Comparison of ENCODE assay signal across 29 cellular contexts in the genomic region with DNA sequence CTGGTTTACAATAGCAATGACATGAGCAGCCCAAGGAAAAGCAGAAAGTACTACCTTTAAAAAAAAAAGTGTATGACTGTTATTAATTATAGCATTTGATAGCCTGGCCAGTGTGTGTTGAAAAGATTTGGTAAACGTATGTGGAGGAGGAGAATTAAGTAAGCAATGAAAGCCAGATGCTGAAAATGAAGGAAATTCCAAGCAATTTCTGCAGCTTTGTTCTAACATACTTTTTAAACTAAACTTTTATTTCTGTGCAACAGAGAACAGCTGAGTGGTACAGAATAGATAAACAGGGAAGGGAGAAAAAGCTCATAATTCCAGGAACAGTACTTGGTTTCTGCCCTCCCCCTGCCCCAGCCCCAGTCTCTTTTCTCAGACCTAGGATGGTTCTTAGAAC.
DNase-seq lines count a peak whose midpoint lies in the region; ATAC-seq and TF ChIP-seq lines count a peak whose summit lies in the region.
"Had no signal": no experiment of that assay in that cellular context is flagged by ENCODE, and none has a peak within 500 bp of the region (broad histone marks: within the 10 kb centered on the region; RNA-seq: fewer than 3 reads in every experiment).

No MANE protein-coding gene starts in this region.

- H3K9me3 Mint-ChIP-seq in osteocyte (ENCODE audit: unreplicated experiment) = no peaks in the 10 kb centered on the region
- H3K9me3 Mint-ChIP-seq: activated CD4-positive, alpha-beta memory T cell treated with anti-CD3 and anti-CD28 coated beads for 36 hours; activated naive CD4-positive, alpha-beta T cell treated with anti-CD3 and anti-CD28 coated beads, Interleukin-2, amount 50 U/mL, for 24 hours; stimulated activated effector memory CD8-positive, alpha-beta T cell treated with anti-CD3 and anti-CD28 coated beads, Interleukin-12 subunit alpha, Interleukin-12 subunit beta, amount 100 ng/mL, for 72 hours had no signal

- intact Hi-C loops in left lung (cut with DNase I) = no loop called here

- no peak for ATAC-seq in left lung
- no peak for ATAC-seq in HG02981 (IDR thresholded peaks at IDR 0.05; ENCODE audit: unreplicated experiment)
- ATAC-seq: left lobe of liver; stimulated activated effector memory CD8-positive, alpha-beta T cell treated with anti-CD3 and anti-CD28 coated beads, Interleukin-12 subunit alpha, Interleukin-12 subunit beta, amount 100 ng/mL, for 72 hours; upper lobe of right lung had no signal

- H3K36me3 ChIP-seq in SK-N-MC (ENCODE audit: insufficient read depth, low read length) (no peaks in the 10 kb centered on the region), left lung (no peaks in the 10 kb centered on the region)
- H3K36me3 ChIP-seq: BLaER1, colonic mucosa, SJSA1, upper lobe of right lung had no signal

- H3K9ac ChIP-seq in SK-N-MC (ENCODE audit: insufficient read length) = peak overlapping the region; percentile 40
- H3K9ac ChIP-seq: BLaER1 had no signal

- H3K27me3 Mint-ChIP-seq in osteocyte (ENCODE audit: unreplicated experiment) = no peaks in the 10 kb centered on the region
- H3K27me3 Mint-ChIP-seq: activated CD4-positive, alpha-beta memory T cell treated with anti-CD3 and anti-CD28 coated beads for 36 hours; naive B cell had no signal

- H3K4me1 ChIP-seq in left lung = no peaks in the 10 kb centered on the region
- H3K4me1 ChIP-seq: BLaER1, colonic mucosa, upper lobe of right lung had no signal

- H3K4me3 ChIP-seq in SK-N-MC (peak overlapping the region; percentile 48), fibroblast of the aortic adventitia (ENCODE audit: low read depth, low read length) (no peak overlapping the region), left lung (no peak overlapping the region)
- H3K4me3 ChIP-seq: BLaER1, colonic mucosa, SJSA1, upper lobe of right lung had no signal

- DNase-seq in AG08395 (ENCODE audit: low spot score) (peak; percentile 25), SK-N-MC (ENCODE audit: low read depth, low spot score) (peak; percentile 18), fibroblast of the aortic adventitia (ENCODE audit: low read depth) (peak; percentile 88), osteocyte (ENCODE audit: extremely low spot score, unreplicated experiment) (no peak), NCI-H2081 treated with DMSO at 0.1 percent for 48 hours (lab: John Stamatoyannopoulos, UW) (no peak), left lung (no peak), anterior cingulate cortex (lab: John Stamatoyannopoulos, UW) (no peak)
- DNase-seq: activated CD4-positive, alpha-beta memory T cell treated with anti-CD3 and anti-CD28 coated beads for 36 hours; activated CD8-positive, alpha-beta memory T cell treated with anti-CD3 and anti-CD28 coated beads, Interleukin-2, amount 50 U/mL, for 4 hours; aorta; colonic mucosa; effector memory CD4-positive, alpha-beta T cell; erythroblast; GDM1; hypothalamus; immature natural killer cell; KBM-7; naive B cell; NCI-H1105 treated with DMSO at 0.1 percent for 48 hours; NCI-H2029 treated with DMSO at 0.1 percent for 48 hours; NCI-H226; stimulated activated CD4-positive, alpha-beta T cell treated with anti-CD3 and anti-CD28 coated beads, Interleukin-4, amount 100 ng/mL, for 1 hour; upper lobe of right lung had no signal

- peak overlapping the region; percentile 25 for H3K27ac Mint-ChIP-seq in osteocyte (ENCODE audit: unreplicated experiment)
- H3K27ac Mint-ChIP-seq: activated CD4-positive, alpha-beta memory T cell treated with anti-CD3 and anti-CD28 coated beads for 36 hours; activated naive CD4-positive, alpha-beta T cell treated with anti-CD3 and anti-CD28 coated beads, Interleukin-2, amount 50 U/mL, for 24 hours; immature natural killer cell; naive B cell; stimulated activated effector memory CD8-positive, alpha-beta T cell treated with anti-CD3 and anti-CD28 coated beads, Interleukin-12 subunit alpha, Interleukin-12 subunit beta, amount 100 ng/mL, for 72 hours had no signal

- no peaks in the 10 kb centered on the region for H3K36me3 Mint-ChIP-seq in osteocyte (ENCODE audit: unreplicated experiment)
- H3K36me3 Mint-ChIP-seq: activated CD4-positive, alpha-beta memory T cell treated with anti-CD3 and anti-CD28 coated beads for 36 hours; activated naive CD4-positive, alpha-beta T cell treated with anti-CD3 and anti-CD28 coated beads, Interleukin-2, amount 50 U/mL, for 24 hours; immature natural killer cell; naive B cell; stimulated activated effector memory CD8-positive, alpha-beta T cell treated with anti-CD3 and anti-CD28 coated beads, Interleukin-12 subunit alpha, Interleukin-12 subunit beta, amount 100 ng/mL, for 72 hours had no signal

- no peak for TF ChIP-seq CTCF in fibroblast of the aortic adventitia (IDR thresholded peaks at IDR 0.05; ENCODE audit: insufficient read depth, low read length)
- TF ChIP-seq CTCF in osteocyte (IDR thresholded peaks at IDR 0.05) = no peak
- TF ChIP-seq CTCF in left lung (IDR thresholded peaks at IDR 0.05) = no peak

- peaks cover 18% of the 10 kb centered on the region for H3K4me1 Mint-ChIP-seq in osteocyte (ENCODE audit: unreplicated experiment)
- H3K4me1 Mint-ChIP-seq: activated naive CD4-positive, alpha-beta T cell treated with anti-CD3 and anti-CD28 coated beads, Interleukin-2, amount 50 U/mL, for 24 hours; immature natural killer cell; naive B cell; stimulated activated effector memory CD8-positive, alpha-beta T cell treated with anti-CD3 and anti-CD28 coated beads, Interleukin-12 subunit alpha, Interleukin-12 subunit beta, amount 100 ng/mL, for 72 hours had no signal

- H3K27ac ChIP-seq in SK-N-MC (peak overlapping the region; percentile 89), left lung (peak overlapping the region in 1 of 2 donors; percentile 17)
- H3K27ac ChIP-seq: BLaER1, colonic mucosa, SJSA1, upper lobe of right lung had no signal

- no peak overlapping the region for H3K4me3 Mint-ChIP-seq in osteocyte (ENCODE audit: unreplicated experiment)
- H3K4me3 Mint-ChIP-seq: activated CD4-positive, alpha-beta memory T cell treated with anti-CD3 and anti-CD28 coated beads for 36 hours; activated naive CD4-positive, alpha-beta T cell treated with anti-CD3 and anti-CD28 coated beads, Interleukin-2, amount 50 U/mL, for 24 hours; immature natural killer cell; naive B cell; stimulated activated effector memory CD8-positive, alpha-beta T cell treated with anti-CD3 and anti-CD28 coated beads, Interleukin-12 subunit alpha, Interleukin-12 subunit beta, amount 100 ng/mL, for 72 hours had no signal

- no peaks in the 10 kb centered on the region for H3K9me3 ChIP-seq in SK-N-MC (ENCODE audit: low read depth, low read length)
- H3K9me3 ChIP-seq in left lung = no peaks in the 10 kb centered on the region
- H3K9me3 ChIP-seq: BLaER1, colonic mucosa, SJSA1, upper lobe of right lung had no signal

- H3K27me3 ChIP-seq in left lung = no peaks in the 10 kb centered on the region
- H3K27me3 ChIP-seq: BLaER1, colonic mucosa, SJSA1, upper lobe of right lung had no signal

Comparison
In these comparisons a context has a peak if more than half of its experiments do, and no peak if none do; other contexts are left out.
1. DNase-seq: peak in AG08395 (single experiment), SK-N-MC (single experiment) and fibroblast of the aortic adventitia (single experiment); none in osteocyte (single experiment), NCI-H2081 treated with DMSO at 0.1 percent for 48 hours (single experiment), left lung (0 of 2) and anterior cingulate cortex (0 of 58).